In the genomic region with DNA sequence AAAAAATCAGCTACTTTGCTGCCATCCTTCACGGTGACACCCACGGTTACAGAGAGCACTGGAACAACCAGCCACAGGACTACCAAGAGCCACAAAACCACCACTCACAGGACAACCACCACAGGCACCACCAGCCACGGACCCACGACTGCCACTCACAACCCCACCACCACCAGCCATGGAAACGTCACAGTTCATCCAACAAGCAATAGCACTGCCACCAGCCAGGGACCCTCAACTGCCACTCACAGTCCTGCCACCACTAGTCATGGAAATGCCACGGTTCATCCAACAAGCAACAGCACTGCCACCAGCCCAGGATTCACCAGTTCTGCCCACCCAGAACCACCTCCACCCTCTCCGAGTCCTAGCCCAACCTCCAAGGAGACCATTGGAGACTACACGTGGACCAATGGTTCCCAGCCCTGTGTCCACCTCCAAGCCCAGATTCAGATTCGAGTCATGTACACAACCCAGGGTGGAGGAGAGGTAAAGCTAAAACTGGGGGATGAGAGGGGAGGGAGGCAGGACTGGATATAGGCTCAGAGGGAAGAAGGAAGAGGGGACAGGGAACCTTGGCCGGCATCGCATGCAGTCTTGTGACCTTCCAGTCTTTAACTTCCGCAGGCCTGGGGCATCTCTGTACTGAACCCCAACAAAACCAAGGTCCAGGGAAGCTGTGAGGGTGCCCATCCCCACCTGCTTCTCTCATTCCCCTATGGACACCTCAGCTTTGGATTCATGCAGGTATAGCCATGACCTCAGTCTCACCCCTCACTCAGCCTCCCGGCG, we compare ENCODE assay signal across 8 cellular contexts. TPM values are rescaled to one million over a fixed set of nuclear protein-coding genes. Genes with fewer than 3 reads are reported as not detected.
DNase-seq lines count a peak whose midpoint lies in the region; ATAC-seq and TF ChIP-seq lines count a peak whose summit lies in the region.

No MANE protein-coding gene starts in this region.

- no peaks in the 10 kb centered on the region for H3K9me3 Mint-ChIP-seq in CD4-positive, CD25-positive, alpha-beta regulatory T cell
- H3K9me3 Mint-ChIP-seq in neural crest cell: no peaks in the 10 kb centered on the region

- peaks cover 10 to 90% (median 47%) of the 10 kb centered on the region in 4 donors for H3K4me1 Mint-ChIP-seq in CD4-positive, CD25-positive, alpha-beta regulatory T cell
- H3K4me1 Mint-ChIP-seq in neural crest cell: peaks cover 72% of the 10 kb centered on the region

- peaks cover 43% of the 10 kb centered on the region for H3K36me3 Mint-ChIP-seq in CD4-positive, CD25-positive, alpha-beta regulatory T cell
- peaks cover 57% of the 10 kb centered on the region for H3K36me3 Mint-ChIP-seq in neural crest cell (ENCODE audit: low read depth)

- H2AFZ ChIP-seq in MM.1S (ENCODE audit: low read length): no peak overlapping the region

- peak overlapping the region; percentile 67 to 98 (median 90) for H3K27ac Mint-ChIP-seq in CD4-positive, CD25-positive, alpha-beta regulatory T cell
- peak overlapping the region; percentile 90 for H3K27ac Mint-ChIP-seq in neural crest cell (ENCODE audit: unreplicated experiment)

- H3K4me3 Mint-ChIP-seq in CD4-positive, CD25-positive, alpha-beta regulatory T cell: peak overlapping the region in 3 of 4 donors; percentile 28 to 96 (median 71)
- H3K4me3 Mint-ChIP-seq in neural crest cell: peak overlapping the region; percentile 84

- peaks cover 37% of the 10 kb centered on the region for H4K20me1 ChIP-seq in MM.1S (ENCODE audit: insufficient read depth, low read length)

- H3K27me3 Mint-ChIP-seq in CD4-positive, CD25-positive, alpha-beta regulatory T cell: no peaks in the 10 kb centered on the region
- peaks cover 46% of the 10 kb centered on the region for H3K27me3 Mint-ChIP-seq in neural crest cell (ENCODE audit: low read depth)

- peaks cover 45% of the 10 kb centered on the region for H3K4me1 ChIP-seq in CD4-positive, CD25-positive, alpha-beta regulatory T cell (ENCODE audit: control insufficient read depth, insufficient read depth, low read length, poor library complexity, severe bottlenecking)
- H3K4me1 ChIP-seq in MM.1S (ENCODE audit: low read length): peaks cover 63% of the 10 kb centered on the region

- DNase-seq in CD4-positive, CD25-positive, alpha-beta regulatory T cell: no peak
- DNase-seq in MM.1S (peak; percentile 18), cerebellar cortex (ENCODE audit: low spot score) (peak; percentile 54), neural crest cell (ENCODE audit: low read depth, low spot score) (no peak), NCI-H446 treated with DMSO at 0.1 percent for 48 hours (lab: John Stamatoyannopoulos, UW) (no peak), NCI-H1105 (lab: John Stamatoyannopoulos, UW) (no peak)
- no peak for DNase-seq in stimulated activated CD8-positive, alpha-beta memory T cell treated with anti-CD3 and anti-CD28 coated beads, Interleukin-4, amount 100 ng/mL, for 48 hours

- no peaks in the 10 kb centered on the region for H3K9me2 ChIP-seq in MM.1S (replicated peaks; ENCODE audit: insufficient read depth, low read length)

- peaks cover 64% of the 10 kb centered on the region for H3F3A ChIP-seq in MM.1S (ENCODE audit: insufficient read depth, low read length)

- H3K4me2 ChIP-seq in MM.1S (ENCODE audit: low read depth, low read length): peak overlapping the region; percentile 52

- H3K27me3 ChIP-seq in CD4-positive, CD25-positive, alpha-beta regulatory T cell (ENCODE audit: control insufficient read depth, insufficient read depth, low read length): no peaks in the 10 kb centered on the region
- H3K27me3 ChIP-seq in MM.1S (replicated peaks; ENCODE audit: insufficient read depth, low read length): no peaks in the 10 kb centered on the region

- peaks cover 69% of the 10 kb centered on the region for H3K79me2 ChIP-seq in MM.1S (ENCODE audit: low read length)

- H3K36me3 ChIP-seq in CD4-positive, CD25-positive, alpha-beta regulatory T cell (ENCODE audit: control insufficient read depth, insufficient read depth, low read length): peaks cover 38% of the 10 kb centered on the region
- H3K36me3 ChIP-seq in MM.1S (replicated peaks; ENCODE audit: insufficient read depth, low read length): peaks cover 24% of the 10 kb centered on the region

- no peak overlapping the region for H3K4me3 ChIP-seq in CD4-positive, CD25-positive, alpha-beta regulatory T cell (ENCODE audit: low read depth, low read length)
- H3K4me3 ChIP-seq in MM.1S (ENCODE audit: low read length): no peak overlapping the region

- H3K9ac ChIP-seq in MM.1S (ENCODE audit: low read length): peak overlapping the region; percentile 53

- H3K27ac ChIP-seq in CD4-positive, CD25-positive, alpha-beta regulatory T cell (ENCODE audit: insufficient read depth, low read length, poor library complexity, severe bottlenecking): peak overlapping the region; percentile 63
- H3K27ac ChIP-seq in MM.1S (ENCODE audit: low read length): peak overlapping the region; percentile 85

- H3K9me3 ChIP-seq in CD4-positive, CD25-positive, alpha-beta regulatory T cell (ENCODE audit: control insufficient read depth in 2 of 2, low read length in 2 of 2): no peaks in the 10 kb centered on the region
- no peaks in the 10 kb centered on the region for H3K9me3 ChIP-seq in MM.1S (replicated peaks; ENCODE audit: insufficient read depth, low read length)

- TF ChIP-seq CTCF in MM.1S (IDR thresholded peaks at IDR 0.05; ENCODE audit: low read length) (no peak), neural crest cell (conservative IDR thresholded peaks at IDR 0.05) (no peak)

- no peak for ATAC-seq in CD4-positive, CD25-positive, alpha-beta regulatory T cell (ENCODE audit: low read depth in 2 of 2)
- ATAC-seq in HG03196 (IDR thresholded peaks at IDR 0.05; ENCODE audit: unreplicated experiment): no peak

RNA-seq across cellular contexts. Expression of gene CD68, which starts 0.6 kb away (rescaled TPM):
- total RNA-seq in CD4-positive, CD25-positive, alpha-beta regulatory T cell: 0.25 TPM
- polyA plus RNA-seq in CD4-positive, CD25-positive, alpha-beta regulatory T cell: 1 to 10 TPM in 1 of 4 donors, under 1 TPM in 2, not detected in 1; 0.65 to 1.2 (median 0.89) TPM
- 0.49 and 1.6 TPM in 2 replicates for total RNA-seq in neural crest cell

RNA-seq across cellular contexts. Expression of gene MPDU1, which starts 3.6 kb away (rescaled TPM):
- 40.0 TPM for total RNA-seq in CD4-positive, CD25-positive, alpha-beta regulatory T cell
- 10 to 100 TPM; 41.0 to 63.7 (median 48.4) TPM for polyA plus RNA-seq in CD4-positive, CD25-positive, alpha-beta regulatory T cell
- total RNA-seq in neural crest cell: 74.4 and 83.7 TPM in 2 replicates

RNA-seq across cellular contexts. Expression of gene SOX15, which starts 9.9 kb away (rescaled TPM):
- not detected for total RNA-seq in CD4-positive, CD25-positive, alpha-beta regulatory T cell
- polyA plus RNA-seq in CD4-positive, CD25-positive, alpha-beta regulatory T cell: not detected
- 0.65 and 0.84 TPM in 2 replicates for total RNA-seq in neural crest cell

RNA-seq across cellular contexts. Expression of gene SENP3, which starts 18.3 kb away (rescaled TPM):
- total RNA-seq in CD4-positive, CD25-positive, alpha-beta regulatory T cell: 30.7 TPM
- 10 to 100 TPM; 10.1 to 16.1 (median 11.8) TPM for polyA plus RNA-seq in CD4-positive, CD25-positive, alpha-beta regulatory T cell
- 83.7 and 85.7 TPM in 2 replicates for total RNA-seq in neural crest cell

RNA-seq across cellular contexts. Expression of gene TNFSF13, which starts 21.5 kb away (rescaled TPM):
- total RNA-seq in CD4-positive, CD25-positive, alpha-beta regulatory T cell: 1.6 TPM
- polyA plus RNA-seq in CD4-positive, CD25-positive, alpha-beta regulatory T cell: under 1 TPM in 3 of 4 donors, not detected in 1; 0.41 to 0.52 (median 0.44) TPM
- 0.45 and 0.86 TPM in 2 replicates for total RNA-seq in neural crest cell

Comparison
In these comparisons a context has a peak if more than half of its experiments do, and no peak if none do; other contexts are left out.
1. DNase-seq: peak in MM.1S (single experiment) and cerebellar cortex (single experiment); none in CD4-positive, CD25-positive, alpha-beta regulatory T cell (0 of 3), neural crest cell (single experiment), stimulated activated CD8-positive, alpha-beta memory T cell treated with anti-CD3 and anti-CD28 coated beads, Interleukin-4, amount 100 ng/mL, for 48 hours (single experiment), NCI-H446 treated with DMSO at 0.1 percent for 48 hours (single experiment) and NCI-H1105 (single experiment).